8 cellular contexts compared by ENCODE assay signal in the genomic region with DNA sequence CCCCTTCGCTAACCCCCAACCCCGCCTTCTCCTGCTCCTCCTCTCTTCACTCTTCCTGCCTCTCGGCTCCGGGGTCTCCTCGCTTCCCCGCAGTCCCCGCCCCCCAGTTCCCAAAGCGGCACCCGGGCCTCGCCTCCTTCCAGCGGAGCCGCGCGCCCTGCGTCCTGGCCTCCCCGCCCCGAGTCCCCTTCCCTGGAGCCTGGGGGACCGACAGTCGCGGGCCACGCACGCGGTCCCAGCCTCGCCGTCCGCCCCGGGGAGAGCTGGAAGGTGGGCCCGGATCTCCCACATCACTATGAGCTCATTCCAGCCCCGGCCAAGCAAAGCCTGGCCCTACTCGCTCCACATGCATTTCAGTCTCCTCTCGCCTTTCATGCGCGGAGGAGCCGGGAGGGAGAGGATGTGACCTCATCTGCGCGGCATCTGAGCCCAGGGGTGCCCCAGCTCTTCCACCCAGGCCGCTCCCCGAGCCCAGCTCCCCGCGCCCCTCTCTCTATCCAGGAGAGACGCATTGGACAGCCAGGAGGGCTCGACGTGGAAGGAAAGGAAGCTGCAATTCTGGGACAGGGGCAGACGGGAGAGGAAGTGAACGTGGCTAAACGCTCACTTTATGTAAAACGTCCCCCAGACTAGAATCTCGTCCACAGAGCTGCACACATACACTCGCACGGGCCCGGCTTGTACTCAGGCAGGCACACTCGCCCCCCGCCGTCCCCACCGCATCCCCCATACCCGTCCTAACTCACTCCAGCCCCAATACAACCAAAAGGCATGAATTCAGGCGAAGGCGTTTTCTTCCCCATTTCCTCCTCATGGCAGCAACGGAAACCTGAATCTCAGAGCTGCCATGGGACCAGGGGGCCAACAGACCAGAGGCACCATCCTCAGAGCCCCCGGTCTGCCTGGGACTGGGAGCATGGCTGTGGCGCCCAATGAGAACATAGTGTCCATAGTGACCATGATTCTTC.
DNase-seq lines count a peak whose midpoint lies in the region; ATAC-seq and TF ChIP-seq lines count a peak whose summit lies in the region.

No MANE protein-coding gene starts in this region.

- H3K27ac ChIP-seq in BLaER1 treated with 17β-estradiol and CSF1 and Interleukin-3, amounts not matched to agents 10 nM and 100 nM, result peak overlapping the region in 10 of 11 experiments; percentile 41 to 83 (median 75); a peak in 20 of 22 replicates
- H3K27ac ChIP-seq in iPS-20b (ENCODE audit: low read length), result peak overlapping the region; percentile 25

- peak overlapping the region; percentile 83 to 96 (median 90) for H3K4me2 ChIP-seq in BLaER1 treated with 17β-estradiol and CSF1 and Interleukin-3, amounts not matched to agents 10 nM and 100 nM

- peak overlapping the region; percentile 38 to 81 (median 76) for H3K9ac ChIP-seq in BLaER1 treated with 17β-estradiol and CSF1 and Interleukin-3, amounts not matched to agents 10 nM and 100 nM
- peak overlapping the region; percentile 82 for H3K9ac ChIP-seq in iPS-20b (ENCODE audit: low read depth, low read length)

- peaks cover 26 to 45% (median 40%) of the 10 kb centered on the region in 10 experiments for H3K4me1 ChIP-seq in BLaER1 treated with 17β-estradiol and CSF1 and Interleukin-3, amounts not matched to agents 10 nM and 100 nM
- H3K4me1 ChIP-seq in iPS-20b (ENCODE audit: insufficient read depth, low read length), result peaks cover 21% of the 10 kb centered on the region

- ATAC-seq in GM21529 (IDR thresholded peaks at IDR 0.05; ENCODE audit: unreplicated experiment), result peak; percentile 62

- H4K20me1 ChIP-seq in BLaER1 treated with 17β-estradiol and CSF1 and Interleukin-3, amounts not matched to agents 10 nM and 100 nM, result no peaks in the 10 kb centered on the region

- peaks cover 0 to 17% (median 4%) of the 10 kb centered on the region in 11 experiments; a peak in 9 of 22 replicates for H3K27me3 ChIP-seq in BLaER1 treated with 17β-estradiol and CSF1 and Interleukin-3, amounts not matched to agents 10 nM and 100 nM
- peaks cover 7% of the 10 kb centered on the region; the same call in 1 of the 2 replicates for H3K27me3 ChIP-seq in iPS-20b (ENCODE audit: insufficient read depth, low read length)

- H3K4me3 ChIP-seq in BLaER1 treated with 17β-estradiol and CSF1 and Interleukin-3, amounts not matched to agents 10 nM and 100 nM, result peak overlapping the region; percentile 38 to 68 (median 53)
- H3K4me3 ChIP-seq in astrocyte of the spinal cord (ENCODE audit: low read depth, low read length) (peak overlapping the region; percentile 27), iPS-20b (ENCODE audit: low read length) (peak overlapping the region; percentile 64; the same call in 1 of the 2 replicates)

- no peaks in the 10 kb centered on the region for H3K36me3 ChIP-seq in BLaER1 treated with 17β-estradiol and CSF1 and Interleukin-3, amounts not matched to agents 10 nM and 100 nM
- no peaks in the 10 kb centered on the region for H3K36me3 ChIP-seq in iPS-20b (ENCODE audit: insufficient read depth, low read depth, low read length)

- H3K9me3 ChIP-seq in BLaER1 treated with 17β-estradiol and CSF1 and Interleukin-3, amounts not matched to agents 10 nM and 100 nM (replicated peaks in 1 of 11), result no peaks in the 10 kb centered on the region
- no peaks in the 10 kb centered on the region for H3K9me3 ChIP-seq in iPS-20b (ENCODE audit: insufficient read depth, low read depth, low read length)

- TF ChIP-seq CTCF in astrocyte of the spinal cord (IDR thresholded peaks at IDR 0.05; ENCODE audit: low read depth, low read length), result no peak

- in situ Hi-C loops in astrocyte of the spinal cord (cut with HindIII; ENCODE audit: low sequenced_read_pairs), result no loop called here

- DNase-seq in T follicular helper cell (ENCODE audit: low read depth) (peak; percentile 21), astrocyte of the spinal cord (ENCODE audit: low read depth, low spot score) (peak; percentile 74), smooth muscle cell of the brain vasculature (ENCODE audit: low read depth, low spot score) (peak; percentile 23), LoVo (ENCODE audit: low spot score) (no peak), OCI-M1 (lab: John Stamatoyannopoulos, UW) (no peak)

Comparison
In these comparisons a context has a peak if more than half of its experiments do, and no peak if none do; other contexts are left out.
1. DNase-seq: peak in T follicular helper cell (single experiment), astrocyte of the spinal cord (single experiment) and smooth muscle cell of the brain vasculature (single experiment); none in LoVo (single experiment) and OCI-M1 (single experiment).
2. Peak in every context shown above with its lines, with median percentiles within 50 percentile points of each other: H3K4me3 ChIP-seq.